23 cellular contexts compared by ENCODE assay signal in genomic region chr3:181330821-181331563, GRCh38.
DNase-seq lines count a peak whose midpoint lies in the region; ATAC-seq and TF ChIP-seq lines count a peak whose summit lies in the region.
"Had no signal": no experiment of that assay in that cellular context is flagged by ENCODE, and none has a peak within 500 bp of the region (broad histone marks: within the 10 kb centered on the region; RNA-seq: fewer than 3 reads in every experiment).

No MANE protein-coding gene starts in this region.

- no peaks in the 10 kb centered on the region for H3K27me3 Mint-ChIP-seq in activated CD4-positive, alpha-beta T cell treated with anti-CD3 and anti-CD28 coated beads, Interleukin-2, amount 10 ng/mL, durations not matched to agents 24 days and 14 days
- H3K27me3 Mint-ChIP-seq: CD8-positive, alpha-beta memory T cell had no signal

- H3K4me3 Mint-ChIP-seq in activated CD4-positive, alpha-beta T cell treated with anti-CD3 and anti-CD28 coated beads, Interleukin-2, amount 10 ng/mL, durations not matched to agents 24 days and 14 days, result no peak overlapping the region
- H3K4me3 Mint-ChIP-seq: CD8-positive, alpha-beta memory T cell had no signal

- H3K27ac ChIP-seq in dorsolateral prefrontal cortex, result peak overlapping the region in 19 of 59 donors; percentile 0 to 64 (median 33)
- H3K27ac ChIP-seq: C4-2B, KMS-11 had no signal

- H3K27ac Mint-ChIP-seq in activated CD4-positive, alpha-beta T cell treated with anti-CD3 and anti-CD28 coated beads, Interleukin-2, amount 10 ng/mL, durations not matched to agents 24 days and 14 days, result no peak overlapping the region
- H3K27ac Mint-ChIP-seq: CD8-positive, alpha-beta memory T cell had no signal

- no peaks in the 10 kb centered on the region for H3K27me3 ChIP-seq in dorsolateral prefrontal cortex

- intact Hi-C loops in dorsolateral prefrontal cortex (cut with DNase I), result loop anchor here in 1 of 2 donors (5.0 kb wide), 1 partner anchor 46 kb away; no protein-coding TSS in a partner anchor
- intact Hi-C loops in activated CD4-positive, alpha-beta T cell treated with anti-CD3 and anti-CD28 coated beads, Interleukin-2, amount 10 ng/mL, durations not matched to agents 24 days and 14 days (cut with micrococcal nuclease), result no loop called here

- DNase-seq in NCI-H1417 (lab: John Stamatoyannopoulos, UW) (peak in 2 of 3 experiments; percentile 24 to 77), NCI-H1417 treated with DMSO at 0.1 percent for 48 hours (lab: John Stamatoyannopoulos, UW) (no peak), DMS53 (lab: John Stamatoyannopoulos, UW) (peak; percentile 43), NCI-H345 treated with DMSO at 0.1 percent for 48 hours (lab: John Stamatoyannopoulos, UW; ENCODE audit: unreplicated experiment) (peak; percentile 28), dorsolateral prefrontal cortex (no peak), cerebellum (ENCODE audit: low spot score) (no peak)
- no peak for DNase-seq in activated CD4-positive, alpha-beta T cell treated with anti-CD3 and anti-CD28 coated beads, Interleukin-2, amount 10 ng/mL, durations not matched to agents 24 days and 14 days
- DNase-seq: AML-193; Calu3; CD8-positive, alpha-beta memory T cell; DND-41; IMR-90; NCI-H1092 treated with DMSO at 0.1 percent for 48 hours; NCI-H2171; NCI-H446; NCI-H69; NK-92 treated with Interleukin-12 subunit alpha and Interleukin-12 subunit beta, amount 100 ng/mL, for 24 hours had no signal

- H3K4me1 Mint-ChIP-seq in activated CD4-positive, alpha-beta T cell treated with anti-CD3 and anti-CD28 coated beads, Interleukin-2, amount 10 ng/mL, durations not matched to agents 24 days and 14 days, result no peaks in the 10 kb centered on the region
- H3K4me1 Mint-ChIP-seq: CD8-positive, alpha-beta memory T cell had no signal

- TF ChIP-seq CTCF in dorsolateral prefrontal cortex (IDR thresholded peaks at IDR 0.05 in 54 of 56, conservative IDR thresholded peaks at IDR 0.05 in 2 of 56; ENCODE audit: low read depth in 1 of 56, partially characterized antibody in 56 of 56), result no peak

- no peak for ATAC-seq in HG02852 (IDR thresholded peaks at IDR 0.05; ENCODE audit: unreplicated experiment)
- ATAC-seq: GM12878, HCT116, Panc1 had no signal

- no peaks in the 10 kb centered on the region for H3K36me3 Mint-ChIP-seq in activated CD4-positive, alpha-beta T cell treated with anti-CD3 and anti-CD28 coated beads, Interleukin-2, amount 10 ng/mL, durations not matched to agents 24 days and 14 days (ENCODE audit: low read depth)
- H3K36me3 Mint-ChIP-seq: CD8-positive, alpha-beta memory T cell had no signal

- H3K4me3 ChIP-seq in dorsolateral prefrontal cortex, result peak overlapping the region in 36 of 59 donors; percentile 0 to 52 (median 24)
- H3K4me3 ChIP-seq: GM12878 had no signal

- no peaks in the 10 kb centered on the region for H3K9me3 Mint-ChIP-seq in activated CD4-positive, alpha-beta T cell treated with anti-CD3 and anti-CD28 coated beads, Interleukin-2, amount 10 ng/mL, durations not matched to agents 24 days and 14 days

Comparison
In these comparisons a context has a peak if more than half of its experiments do, and no peak if none do; other contexts are left out.
1. DNase-seq: peak in NCI-H1417 (2 of 3), DMS53 (single experiment) and NCI-H345 treated with DMSO at 0.1 percent for 48 hours (single experiment); none in NCI-H1417 treated with DMSO at 0.1 percent for 48 hours (single experiment), dorsolateral prefrontal cortex (0 of 10), cerebellum (single experiment) and activated CD4-positive, alpha-beta T cell treated with anti-CD3 and anti-CD28 coated beads, Interleukin-2, amount 10 ng/mL, durations not matched to agents 24 days and 14 days (single experiment).